19 cellular contexts compared by ENCODE assay signal in the genomic region with DNA sequence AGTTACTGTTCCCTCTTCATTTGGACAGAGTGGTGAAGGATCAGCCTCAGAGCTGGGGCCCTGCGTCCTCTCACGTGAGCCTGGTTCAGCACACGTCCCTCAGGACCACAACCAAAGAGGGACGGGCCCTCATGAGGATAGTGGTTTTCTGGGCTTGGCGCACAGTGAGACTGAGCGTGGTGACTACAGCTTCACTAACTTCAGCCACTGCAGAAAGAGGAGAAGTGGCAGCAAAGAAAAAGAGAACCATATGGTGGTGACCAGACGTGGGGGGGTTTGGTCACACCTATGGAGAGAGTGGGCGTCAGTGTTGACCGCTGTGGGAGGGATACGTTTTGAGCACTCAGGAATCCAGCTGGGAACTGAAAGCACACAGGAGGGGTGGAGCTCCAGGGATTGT. TPM values are rescaled to one million over a fixed set of nuclear protein-coding genes. Genes with fewer than 3 reads are reported as not detected.
DNase-seq lines count a peak whose midpoint lies in the region; ATAC-seq, FAIRE-seq and TF ChIP-seq lines count a peak whose summit lies in the region.
"Had no signal": no experiment of that assay in that cellular context is flagged by ENCODE, and none has a peak within 500 bp of the region (broad histone marks: within the 10 kb centered on the region; RNA-seq: fewer than 3 reads in every experiment).

No MANE protein-coding gene starts in this region.

- TF ChIP-seq EP300 in H1 (IDR thresholded peaks at IDR 0.05; ENCODE audit: borderline replicate concordance in 1 of 2, low read depth in 2 of 2, low read length in 2 of 2), result no peak

- peaks cover 0 to 4% of the 10 kb centered on the region in 2 experiments; a peak in 1 of 4 replicates for H3K9me3 ChIP-seq in H1 (ENCODE audit: insufficient read depth in 2 of 2, low read depth in 1 of 2, low read length in 1 of 2)
- no peaks in the 10 kb centered on the region for H3K9me3 ChIP-seq in aorta (ENCODE audit: control insufficient read depth, low read length)

- no peak overlapping the region for H3K9ac ChIP-seq in H1 (replicated peaks in 1 of 4; ENCODE audit: extremely low read depth in 1 of 4, low read depth in 3 of 4, low read length in 3 of 4)

- H4K20me1 ChIP-seq in H1 (replicated peaks in 1 of 2; ENCODE audit: control insufficient read depth in 1 of 2, insufficient read depth in 2 of 2, low read length in 2 of 2), result no peaks in the 10 kb centered on the region

- H2BK120ac ChIP-seq in H1 (replicated peaks; ENCODE audit: low read depth, low read length), result no peak overlapping the region

- H3K18ac ChIP-seq in H1 (ENCODE audit: extremely low read depth, low read length), result peak overlapping the region; percentile 10; the same call in 1 of the 2 replicates

- no peak for TF ChIP-seq RAD21 in H1 (IDR thresholded peaks at IDR 0.05 in 1 of 2, conservative IDR thresholded peaks at IDR 0.05 in 1 of 2; ENCODE audit: low read depth in 2 of 2, low read length in 2 of 2)

- no peaks in the 10 kb centered on the region for H3K79me2 ChIP-seq in H1 (ENCODE audit: control insufficient read depth in 1 of 2, insufficient read depth in 2 of 2, low read length in 2 of 2)

- DNase-seq in GM18507 (ENCODE audit: extremely low spot score, insufficient read length, low read depth) (no peak), H1 (ENCODE audit: low read depth in 1 of 2, low spot score in 2 of 2) (no peak), HCEC 1CT (no peak), DMS79 treated with DMSO at 0.1 percent for 48 hours (lab: John Stamatoyannopoulos, UW) (no peak), aorta (no peak)
- no peak for DNase-seq in activated CD4-positive, alpha-beta T cell treated with anti-CD3 and anti-CD28 coated beads for 4 hours
- DNase-seq: foreskin fibroblast, GDM1, left colon, MM.1S, NCI-H510A had no signal

- intact Hi-C loops in aorta (cut with DNase I), result no loop called here

- no peak overlapping the region for H2BK20ac ChIP-seq in H1 (ENCODE audit: low read length)

- H4K5ac ChIP-seq in H1 (ENCODE audit: insufficient read length, low read depth, low read length), result no peak overlapping the region

- H3K4me1 ChIP-seq in H1 (replicated peaks in 1 of 4; ENCODE audit: control insufficient read depth in 3 of 4, insufficient read depth in 4 of 4, low read length in 3 of 4) (peaks cover 0 to 5% (median 0%) of the 10 kb centered on the region in 4 experiments; a peak in 2 of 7 replicates), aorta (ENCODE audit: control insufficient read depth in 1 of 2, insufficient read depth in 2 of 2, low read length in 2 of 2) (no peaks in the 10 kb centered on the region)

- no peak overlapping the region for H3K4ac ChIP-seq in H1 (replicated peaks; ENCODE audit: insufficient read length, low read depth, low read length)

- H2BK5ac ChIP-seq in H1 (ENCODE audit: low read depth, low read length), result no peak overlapping the region

- no peak overlapping the region for H3K14ac ChIP-seq in H1 (ENCODE audit: insufficient read length)

- CTCF ChIA-PET in H1 (lab: Charles Lee; ENCODE audit: partially characterized antibody), result interaction anchor here (0.7 to 1.2 kb wide), 4 partner anchors 14 to 329 kb away, joined by 3 read pairs; no protein-coding TSS in a partner anchor

- FAIRE-seq in GM18507 (lab: Jason Lieb, UNC) (peak; percentile 64), H1 (lab: Jason Lieb, UNC) (no peak)
- FAIRE-seq: astrocyte had no signal

- H3K27me3 ChIP-seq in H1 (replicated peaks in 1 of 4; ENCODE audit: control insufficient read depth in 3 of 4, extremely low read depth in 1 of 4, insufficient read depth in 3 of 4, low read length in 3 of 4) (no peaks in the 10 kb centered on the region), aorta (ENCODE audit: control insufficient read depth in 1 of 2, insufficient read depth in 2 of 2, low read length in 1 of 2) (no peaks in the 10 kb centered on the region)

- no peak overlapping the region for H3K4me3 ChIP-seq in H1 (ENCODE audit: extremely low read depth in 1 of 4, insufficient read depth in 2 of 4, low read depth in 3 of 4, low read length in 4 of 4)
- no peak overlapping the region for H3K4me3 ChIP-seq in aorta (ENCODE audit: low read length in 2 of 2)
- H3K4me3 ChIP-seq: smooth muscle cell had no signal

- H3K4me2 ChIP-seq in H1 (ENCODE audit: insufficient read depth in 1 of 2, low read depth in 2 of 2, low read length in 2 of 2), result no peak overlapping the region
- H3K4me2 ChIP-seq: smooth muscle cell had no signal

- H3K36me3 ChIP-seq in H1 (ENCODE audit: control insufficient read depth in 2 of 4, insufficient read depth in 4 of 4, low read length in 3 of 4) (no peaks in the 10 kb centered on the region), aorta (ENCODE audit: control insufficient read depth in 1 of 2, insufficient read depth in 2 of 2, low read length in 1 of 2) (no peaks in the 10 kb centered on the region)

- H2BK15ac ChIP-seq in H1 (ENCODE audit: low read length), result no peak overlapping the region

- ATAC-seq in GM21447 (IDR thresholded peaks at IDR 0.05; ENCODE audit: unreplicated experiment) (peak; percentile 61), HG03095 (IDR thresholded peaks at IDR 0.05; ENCODE audit: unreplicated experiment) (peak; percentile 35), aorta (ENCODE audit: low FRiP score) (no peak)
- ATAC-seq: left colon had no signal

- H3K56ac ChIP-seq in H1 (replicated peaks; ENCODE audit: insufficient read length, low read depth, low read length), result no peak overlapping the region

- no peak for TF ChIP-seq CTCF in H1 (IDR thresholded peaks at IDR 0.05; ENCODE audit: control extremely low read depth in 1 of 3, insufficient read depth in 1 of 3, low read depth in 1 of 3, low read length in 3 of 3)

- H2BK12ac ChIP-seq in H1 (ENCODE audit: low read depth, low read length), result no peak overlapping the region

- H4K8ac ChIP-seq in H1 (ENCODE audit: extremely low read depth, insufficient read depth, low read length), result no peak overlapping the region

- 0 out of 2 replicates have a peak overlapping the region, but pooled peaks have one; percentile 29 for H2AFZ ChIP-seq in H1 (ENCODE audit: low read length)

- 88% methylated on average over 10 of the region's 10 CpGs; no CpG with 5 or more reads in 1 of the 2 experiments for WGBS in H1 (ENCODE audit: extremely low coverage in 1 of 2, insufficient coverage in 1 of 2, insufficient read length in 1 of 2, insufficient replicate concordance in 2 of 2, low coverage in 1 of 2, low lambda C conversion rate in 2 of 2, missing lambda C conversion rate in 1 of 2), 2 experiments
- WGBS in aorta, 2 donors, result 80 to 83% methylated on average over 10 of the region's 10 CpGs

- no peak overlapping the region for H3K23ac ChIP-seq in H1 (ENCODE audit: insufficient read length)

- H4K91ac ChIP-seq in H1 (replicated peaks; ENCODE audit: insufficient read length, low read length), result no peak overlapping the region

- no peak for TF ChIP-seq POLR2A in H1 (IDR thresholded peaks at IDR 0.05; ENCODE audit: control extremely low read depth in 1 of 2, low read depth in 2 of 2, low read length in 2 of 2)

- no peak overlapping the region for H2AK5ac ChIP-seq in H1 (ENCODE audit: low read depth, low read length)

- H3K79me1 ChIP-seq in H1 (ENCODE audit: low read depth, low read length), result no peaks in the 10 kb centered on the region

- H3K27ac ChIP-seq in H1 (ENCODE audit: low read depth, low read length), result no peak overlapping the region
- no peak overlapping the region for H3K27ac ChIP-seq in aorta (ENCODE audit: low read depth in 1 of 2, low read length in 2 of 2)
- H3K27ac ChIP-seq: C4-2B, HL-60, RWPE1 had no signal

- POLR2A ChIA-PET in H1 (lab: Charles Lee; ENCODE audit: partially characterized antibody), result no interaction called here

- H3K23me2 ChIP-seq in H1 (ENCODE audit: low read depth, low read length), result no peaks in the 10 kb centered on the region

TF ChIP-seq in H1, 55 proteins besides CTCF, POLR2A, EP300 and RAD21:
- TF ChIP-seq NANOG (IDR thresholded peaks at IDR 0.05; ENCODE audit: insufficient read depth, low read depth, low read length, poor library complexity, severe bottlenecking), result no peak
- TF ChIP-seq GTF2F1 (IDR thresholded peaks at IDR 0.05; ENCODE audit: borderline replicate concordance, low read depth, low read length), result no peak
- no peak for TF ChIP-seq KDM5A (IDR thresholded peaks at IDR 0.05; ENCODE audit: low read length)
- TF ChIP-seq, protein P1, sequence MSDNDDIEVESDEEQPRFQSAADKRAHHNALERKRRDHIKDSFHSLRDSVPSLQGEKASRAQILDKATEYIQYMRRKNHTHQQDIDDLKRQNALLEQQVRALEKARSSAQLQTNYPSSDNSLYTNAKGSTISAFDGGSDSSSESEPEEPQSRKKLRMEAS (IDR thresholded peaks at IDR 0.05), result no peak
- no peak for TF ChIP-seq CBX5 (IDR thresholded peaks at IDR 0.05; ENCODE audit: low read depth, low read length)
- TF ChIP-seq TAF1 (IDR thresholded peaks at IDR 0.05; ENCODE audit: low read depth, low read length), result no peak
- TF ChIP-seq SP2 (IDR thresholded peaks at IDR 0.05; ENCODE audit: low read length), result no peak
- TF ChIP-seq SP1 (IDR thresholded peaks at IDR 0.05; ENCODE audit: low read depth, low read length), result no peak

RNA-seq across cellular contexts. Expression of a gene that starts 21.8 kb away (rescaled TPM):
- not detected in 2 replicates for total RNA-seq in H1 (2021; fragmentation: NEBNext Ultra II Directional; extraction: Animal tissue kit (Norgen Biotek cat#: 25700))
- not detected in 2 replicates for polyA plus RNA-seq in H1 (2011; rRNA removed)
- polyA plus RNA-seq in H1 (2011; cell fraction: cytosol; rRNA removed), result not detected
- polyA plus RNA-seq in H1 (2011; cell fraction: nucleus; rRNA removed), result not detected
- not detected in 4 replicates for polyA plus RNA-seq in H1 (2012, experiment 1 of 2)
- polyA plus RNA-seq in H1 (2012, experiment 2 of 2), result not detected
- not detected for polyA plus RNA-seq in H1 (2013, experiment 1 of 2)
- polyA plus RNA-seq in H1 (2013, experiment 2 of 2), result 0.13 TPM
- not detected in 2 replicates for polyA minus RNA-seq in H1 (2011; rRNA and poly(A)+ RNA removed)
- polyA minus RNA-seq in H1 (2011; cell fraction: cytosol; rRNA and poly(A)+ RNA removed), result not detected
- not detected for polyA minus RNA-seq in H1 (2011; cell fraction: nucleus; rRNA and poly(A)+ RNA removed)
- under 1 TPM; 0.19 to 0.48 TPM for total RNA-seq in aorta
- under 1 TPM in 1 of 2 donors, not detected in 1; 0.88 TPM for polyA plus RNA-seq in aorta
- total RNA-seq: neural crest cell had no signal
